Comparison of ENCODE assay signal across 9 cellular contexts in the genomic region with DNA sequence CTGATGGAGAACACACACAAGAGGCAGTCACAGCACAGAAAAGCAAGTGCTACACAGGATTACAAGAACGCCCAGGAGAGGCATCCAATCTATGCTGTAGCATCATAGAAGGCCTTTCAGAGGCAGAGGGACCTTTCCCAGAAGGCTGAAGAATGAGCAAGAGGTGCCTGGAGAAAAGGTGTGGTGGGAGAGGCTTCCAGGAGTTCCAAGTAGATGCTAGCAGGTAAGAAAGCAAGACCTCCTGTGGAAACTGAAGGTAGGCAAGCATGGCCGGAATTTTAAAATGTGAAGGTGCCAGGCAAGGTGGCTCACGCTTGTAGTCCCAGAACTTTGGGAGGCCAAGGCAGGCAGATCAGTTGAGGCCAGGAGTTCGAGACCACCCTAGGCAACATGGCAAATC. TPM values are rescaled to one million over a fixed set of nuclear protein-coding genes. Genes with fewer than 3 reads are reported as not detected.
A peak's percentile ranks its signal among the peaks of the same experiment; 100 is the strongest.
DNase-seq lines count a peak whose midpoint lies in the region; ATAC-seq and TF ChIP-seq lines count a peak whose summit lies in the region.
"Had no signal": no experiment of that assay in that cellular context is flagged by ENCODE, and none has a peak within 500 bp of the region (broad histone marks: within the 10 kb centered on the region; RNA-seq: fewer than 3 reads in every experiment).

No MANE protein-coding gene starts in this region.

- H3K36me3 Mint-ChIP-seq in CD14-positive monocyte (peaks cover 33 to 37% of the 10 kb centered on the region in 2 donors), IgD-negative memory B cell (peaks cover 21% of the 10 kb centered on the region), progenitor cell of endocrine pancreas (ENCODE audit: insufficient read depth) (peaks cover 3% of the 10 kb centered on the region)
- peaks cover 62% of the 10 kb centered on the region for H3K36me3 Mint-ChIP-seq in dendritic cell treated with granulocyte-macrophage colony-stimulating factor and Interleukin-4, amounts not matched to agents 40 ng/mL and 50 ng/mL, for 4 days (ENCODE audit: low read depth)

- H3K9me3 Mint-ChIP-seq in CD14-positive monocyte (peaks cover 0 to 3% (median 0%) of the 10 kb centered on the region in 7 donors), IgD-negative memory B cell (no peaks in the 10 kb centered on the region), progenitor cell of endocrine pancreas (ENCODE audit: low read depth) (no peaks in the 10 kb centered on the region)
- H3K9me3 Mint-ChIP-seq in dendritic cell treated with granulocyte-macrophage colony-stimulating factor and Interleukin-4, amounts not matched to agents 40 ng/mL and 50 ng/mL, for 4 days, result no peaks in the 10 kb centered on the region

- peak overlapping the region; percentile 84 to 97 (median 95) for H3K27ac Mint-ChIP-seq in CD14-positive monocyte
- H3K27ac Mint-ChIP-seq in IgD-negative memory B cell, result peak overlapping the region; percentile 12 to 67 (median 49)
- peak overlapping the region; percentile 4 for H3K27ac Mint-ChIP-seq in dendritic cell treated with granulocyte-macrophage colony-stimulating factor and Interleukin-4, amounts not matched to agents 40 ng/mL and 50 ng/mL, for 4 days
- H3K27ac Mint-ChIP-seq in progenitor cell of endocrine pancreas, result peak overlapping the region; percentile 49

- DNase-seq in CD14-positive monocyte (ENCODE audit: low spot score), result no peak
- no peak for DNase-seq in progenitor cell of endocrine pancreas (ENCODE audit: low spot score, unreplicated experiment)
- DNase-seq in D341Med (ENCODE audit: low spot score), result no peak
- DNase-seq in HEK293T (ENCODE audit: extremely low spot score), result no peak
- DNase-seq: SHP77 treated with DMSO at 0.1 percent for 48 hours had no signal

- TF ChIP-seq CTCF in CD14-positive monocyte (IDR thresholded peaks at IDR 0.05), result no peak
- no peak for TF ChIP-seq CTCF in progenitor cell of endocrine pancreas (IDR thresholded peaks at IDR 0.05; ENCODE audit: unreplicated experiment)

- no peaks in the 10 kb centered on the region for H3K27me3 Mint-ChIP-seq in CD14-positive monocyte (ENCODE audit: low read depth in 3 of 3)
- H3K27me3 Mint-ChIP-seq in IgD-negative memory B cell, result no peaks in the 10 kb centered on the region
- H3K27me3 Mint-ChIP-seq in dendritic cell treated with granulocyte-macrophage colony-stimulating factor and Interleukin-4, amounts not matched to agents 40 ng/mL and 50 ng/mL, for 4 days, result peaks cover 20% of the 10 kb centered on the region
- no peaks in the 10 kb centered on the region for H3K27me3 Mint-ChIP-seq in progenitor cell of endocrine pancreas

- intact Hi-C loops in CD14-positive monocyte (cut with micrococcal nuclease), result loop anchor here in 1 of 2 donors (5.0 kb wide), 1 partner anchor 34 kb away; no protein-coding TSS in a partner anchor
- intact Hi-C loops in dendritic cell treated with granulocyte-macrophage colony-stimulating factor and Interleukin-4, amounts not matched to agents 40 ng/mL and 50 ng/mL, for 4 days (cut with micrococcal nuclease), result no loop called here

- H3K4me1 Mint-ChIP-seq in CD14-positive monocyte (peaks cover 79% of the 10 kb centered on the region), IgD-negative memory B cell (peaks cover 50 to 66% (median 64%) of the 10 kb centered on the region in 3 donors), progenitor cell of endocrine pancreas (ENCODE audit: low read depth) (peaks cover 26% of the 10 kb centered on the region)
- peaks cover 76% of the 10 kb centered on the region for H3K4me1 Mint-ChIP-seq in dendritic cell treated with granulocyte-macrophage colony-stimulating factor and Interleukin-4, amounts not matched to agents 40 ng/mL and 50 ng/mL, for 4 days (ENCODE audit: low read depth)

- ATAC-seq in GM19023 (IDR thresholded peaks at IDR 0.05; ENCODE audit: unreplicated experiment) (no peak), GM19467 (IDR thresholded peaks at IDR 0.05; ENCODE audit: unreplicated experiment) (no peak)

- POLR2A ChIA-PET in HEK293T (lab: Yijun Ruan, JAX), result no interaction called here

- peak overlapping the region; percentile 93 to 98 for H3K4me3 Mint-ChIP-seq in CD14-positive monocyte
- peak overlapping the region; percentile 94 to 98 (median 96) for H3K4me3 Mint-ChIP-seq in IgD-negative memory B cell
- H3K4me3 Mint-ChIP-seq in dendritic cell treated with granulocyte-macrophage colony-stimulating factor and Interleukin-4, amounts not matched to agents 40 ng/mL and 50 ng/mL, for 4 days, result peak overlapping the region; percentile 97
- peak overlapping the region; percentile 97 for H3K4me3 Mint-ChIP-seq in progenitor cell of endocrine pancreas (ENCODE audit: low read depth)

- CTCF ChIA-PET in HEK293T (lab: Yijun Ruan, JAX), result no interaction called here

TF ChIP-seq in HEK293T, 16 proteins besides CTCF, POLR2A, EP300 and RAD21:
- no peak for TF ChIP-seq ELF4 (IDR thresholded peaks at IDR 0.05)
TF ChIP-seq in HEK293T: peak in this region for 0.

RNA-seq across cellular contexts. Expression of a gene that starts 2.1 kb away (rescaled TPM):
- polyA plus RNA-seq in CD14-positive monocyte, result 10 to 100 TPM; 26.5 to 38.4 TPM
- polyA plus RNA-seq in IgD-negative memory B cell, result 153 TPM
- 115 and 118 TPM in 2 replicates for total RNA-seq in progenitor cell of endocrine pancreas

Comparison
In these comparisons a context has a peak if more than half of its experiments do, and no peak if none do; other contexts are left out.
1. H3K27ac Mint-ChIP-seq: peak in every context shown above with its lines; median percentile 95 in CD14-positive monocyte; 49 in IgD-negative memory B cell; 49 in progenitor cell of endocrine pancreas; 4 in dendritic cell treated with granulocyte-macrophage colony-stimulating factor and Interleukin-4, amounts not matched to agents 40 ng/mL and 50 ng/mL, for 4 days.